ENCODE assay signal across 16 cellular contexts in the genomic region with DNA sequence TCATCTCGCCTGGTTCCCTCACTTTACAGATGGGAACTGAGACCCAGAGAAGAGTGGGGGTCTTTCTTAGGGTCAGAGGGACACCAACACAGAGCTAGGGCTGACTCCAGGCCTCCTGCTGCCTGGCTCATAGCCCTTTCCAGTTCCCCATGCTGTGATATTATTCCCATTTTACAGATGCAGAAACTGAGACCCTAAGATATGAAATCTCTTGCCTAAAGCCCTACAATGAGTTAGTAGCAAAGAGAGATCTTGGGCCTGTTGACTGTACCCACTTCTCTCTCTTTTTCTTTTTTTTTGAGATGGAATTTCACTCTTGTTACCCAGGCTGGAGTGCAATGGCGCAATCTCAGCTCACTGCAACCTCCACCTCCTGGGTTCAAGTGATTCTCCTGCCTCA.
"Had no signal": no experiment of that assay in that cellular context is flagged by ENCODE, and none has a peak within 500 bp of the region (broad histone marks: within the 10 kb centered on the region; RNA-seq: fewer than 3 reads in every experiment).

No MANE protein-coding gene starts in this region.

- H3K36me3 ChIP-seq: gastrocnemius medialis, neural progenitor cell, prostate gland had no signal

- H3K9ac ChIP-seq: neural progenitor cell had no signal

- H3K27ac Mint-ChIP-seq: activated CD4-positive, alpha-beta memory T cell treated with anti-CD3 and anti-CD28 coated beads, Interleukin-2, amount 10 ng/mL, durations not matched to agents 7 days and 5 days; activated naive CD4-positive, alpha-beta T cell treated with anti-CD3 and anti-CD28 coated beads, Interleukin-2, amount 50 U/mL, for 24 hours; neural progenitor cell had no signal

- H3K4me3 ChIP-seq: ascending aorta, coronary artery, gastrocnemius medialis, heart left ventricle, left lung, neural progenitor cell, prostate gland, right atrium auricular region had no signal

- FAIRE-seq: endometrium had no signal

- H3K4me3 Mint-ChIP-seq: activated CD4-positive, alpha-beta memory T cell treated with anti-CD3 and anti-CD28 coated beads, Interleukin-2, amount 10 ng/mL, durations not matched to agents 7 days and 5 days; activated CD8-positive, alpha-beta memory T cell treated with anti-CD3 and anti-CD28 coated beads, Interleukin-2, amount 10 ng/mL, durations not matched to agents 7 days and 5 days; activated naive CD4-positive, alpha-beta T cell treated with anti-CD3 and anti-CD28 coated beads, Interleukin-2, amount 50 U/mL, for 24 hours; neural progenitor cell; WTC11 had no signal

- H3K9me3 Mint-ChIP-seq: activated CD4-positive, alpha-beta memory T cell treated with anti-CD3 and anti-CD28 coated beads, Interleukin-2, amount 10 ng/mL, durations not matched to agents 7 days and 5 days; activated naive CD4-positive, alpha-beta T cell treated with anti-CD3 and anti-CD28 coated beads, Interleukin-2, amount 50 U/mL, for 24 hours; neural progenitor cell; WTC11 had no signal

- H3K27ac ChIP-seq: ascending aorta, coronary artery, heart left ventricle, left lung, neural progenitor cell, prostate gland, right atrium auricular region had no signal

- ATAC-seq: activated CD8-positive, alpha-beta memory T cell treated with anti-CD3 and anti-CD28 coated beads, Interleukin-2, amount 10 ng/mL, durations not matched to agents 7 days and 5 days; gastrocnemius medialis; heart left ventricle; left lung; WTC11 had no signal

- H2AFZ ChIP-seq: neural progenitor cell had no signal

- DNase-seq: activated CD4-positive, alpha-beta memory T cell treated with anti-CD3 and anti-CD28 coated beads, Interleukin-2, amount 10 ng/mL, durations not matched to agents 7 days and 5 days; activated CD8-positive, alpha-beta memory T cell treated with anti-CD3 and anti-CD28 coated beads, Interleukin-2, amount 10 ng/mL, durations not matched to agents 7 days and 5 days; activated effector memory CD4-positive, alpha-beta T cell treated with Interleukin-2 at 50 U/mL for 16 hours; activated T-cell treated with anti-CD3 and anti-CD28 coated beads, Interleukin-2, amount 50 U/mL, for 1 hour; gastrocnemius medialis; heart left ventricle; left lung; stimulated activated CD4-positive, alpha-beta T cell treated with anti-CD3 and anti-CD28 coated beads, Interleukin-2, amount 100 ng/mL, for 48 hours had no signal

- H3K4me1 ChIP-seq: gastrocnemius medialis, prostate gland had no signal

- H3K4me2 ChIP-seq: neural progenitor cell had no signal

- H3K27me3 Mint-ChIP-seq: activated CD4-positive, alpha-beta memory T cell treated with anti-CD3 and anti-CD28 coated beads, Interleukin-2, amount 10 ng/mL, durations not matched to agents 7 days and 5 days; activated CD8-positive, alpha-beta memory T cell treated with anti-CD3 and anti-CD28 coated beads, Interleukin-2, amount 10 ng/mL, durations not matched to agents 7 days and 5 days; activated naive CD4-positive, alpha-beta T cell treated with anti-CD3 and anti-CD28 coated beads, Interleukin-2, amount 50 U/mL, for 24 hours had no signal

- H3K27me3 ChIP-seq: ascending aorta, gastrocnemius medialis, heart left ventricle, left lung, neural progenitor cell, right atrium auricular region had no signal

- H3K9me3 ChIP-seq: ascending aorta, gastrocnemius medialis, heart left ventricle, left lung, prostate gland, right atrium auricular region had no signal
